In the genomic region with DNA sequence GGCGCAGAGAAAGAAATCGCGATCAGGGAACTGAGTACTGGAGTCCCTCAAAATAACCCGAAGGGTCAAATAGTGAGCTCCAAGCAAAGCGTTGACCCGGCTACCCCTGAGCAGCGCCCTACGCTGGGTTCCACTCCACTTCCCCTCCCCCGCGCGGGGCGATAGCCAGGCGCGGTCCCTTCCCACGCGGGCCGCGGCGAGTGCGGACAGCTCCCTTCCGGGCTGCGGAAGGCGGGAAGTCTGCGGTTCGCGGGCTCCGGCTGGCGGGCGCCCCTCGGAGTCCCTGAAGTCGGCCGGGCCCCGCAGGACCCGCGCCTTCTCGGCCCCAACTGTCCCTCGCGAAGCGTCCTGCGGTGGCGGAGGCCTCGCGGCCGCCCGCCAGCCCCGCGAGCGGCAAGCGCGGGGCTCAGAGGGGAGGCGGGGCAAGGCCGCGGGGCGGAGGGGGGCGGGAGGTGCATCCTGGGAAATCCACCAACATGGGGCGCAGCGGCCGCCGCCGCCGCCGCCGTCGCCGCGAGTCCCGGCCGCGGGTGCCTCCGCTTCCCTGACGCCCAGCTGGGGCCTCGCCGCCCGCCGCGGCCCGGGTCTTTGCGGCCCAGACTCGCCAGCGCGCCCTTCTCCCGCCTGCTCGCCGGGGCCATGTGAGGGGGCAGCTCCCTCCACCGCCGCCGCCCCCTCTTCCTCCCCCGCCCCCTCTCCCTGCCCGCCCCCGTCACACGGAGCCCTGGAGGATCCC, we compare ENCODE assay signal across 1 cellular context.
TF ChIP-seq lines count a peak whose summit lies in the region.

Gene QSER1, plus strand, starts transcription at position 457 of the 736 bp plus-strand sequence. CDS start 315 bp downstream, outside the sequence.

TF ChIP-seq in HepG2, 621 proteins besides CTCF, POLR2A, EP300 and RAD21 (continued from another document):
- TF ChIP-seq, protein P1, sequence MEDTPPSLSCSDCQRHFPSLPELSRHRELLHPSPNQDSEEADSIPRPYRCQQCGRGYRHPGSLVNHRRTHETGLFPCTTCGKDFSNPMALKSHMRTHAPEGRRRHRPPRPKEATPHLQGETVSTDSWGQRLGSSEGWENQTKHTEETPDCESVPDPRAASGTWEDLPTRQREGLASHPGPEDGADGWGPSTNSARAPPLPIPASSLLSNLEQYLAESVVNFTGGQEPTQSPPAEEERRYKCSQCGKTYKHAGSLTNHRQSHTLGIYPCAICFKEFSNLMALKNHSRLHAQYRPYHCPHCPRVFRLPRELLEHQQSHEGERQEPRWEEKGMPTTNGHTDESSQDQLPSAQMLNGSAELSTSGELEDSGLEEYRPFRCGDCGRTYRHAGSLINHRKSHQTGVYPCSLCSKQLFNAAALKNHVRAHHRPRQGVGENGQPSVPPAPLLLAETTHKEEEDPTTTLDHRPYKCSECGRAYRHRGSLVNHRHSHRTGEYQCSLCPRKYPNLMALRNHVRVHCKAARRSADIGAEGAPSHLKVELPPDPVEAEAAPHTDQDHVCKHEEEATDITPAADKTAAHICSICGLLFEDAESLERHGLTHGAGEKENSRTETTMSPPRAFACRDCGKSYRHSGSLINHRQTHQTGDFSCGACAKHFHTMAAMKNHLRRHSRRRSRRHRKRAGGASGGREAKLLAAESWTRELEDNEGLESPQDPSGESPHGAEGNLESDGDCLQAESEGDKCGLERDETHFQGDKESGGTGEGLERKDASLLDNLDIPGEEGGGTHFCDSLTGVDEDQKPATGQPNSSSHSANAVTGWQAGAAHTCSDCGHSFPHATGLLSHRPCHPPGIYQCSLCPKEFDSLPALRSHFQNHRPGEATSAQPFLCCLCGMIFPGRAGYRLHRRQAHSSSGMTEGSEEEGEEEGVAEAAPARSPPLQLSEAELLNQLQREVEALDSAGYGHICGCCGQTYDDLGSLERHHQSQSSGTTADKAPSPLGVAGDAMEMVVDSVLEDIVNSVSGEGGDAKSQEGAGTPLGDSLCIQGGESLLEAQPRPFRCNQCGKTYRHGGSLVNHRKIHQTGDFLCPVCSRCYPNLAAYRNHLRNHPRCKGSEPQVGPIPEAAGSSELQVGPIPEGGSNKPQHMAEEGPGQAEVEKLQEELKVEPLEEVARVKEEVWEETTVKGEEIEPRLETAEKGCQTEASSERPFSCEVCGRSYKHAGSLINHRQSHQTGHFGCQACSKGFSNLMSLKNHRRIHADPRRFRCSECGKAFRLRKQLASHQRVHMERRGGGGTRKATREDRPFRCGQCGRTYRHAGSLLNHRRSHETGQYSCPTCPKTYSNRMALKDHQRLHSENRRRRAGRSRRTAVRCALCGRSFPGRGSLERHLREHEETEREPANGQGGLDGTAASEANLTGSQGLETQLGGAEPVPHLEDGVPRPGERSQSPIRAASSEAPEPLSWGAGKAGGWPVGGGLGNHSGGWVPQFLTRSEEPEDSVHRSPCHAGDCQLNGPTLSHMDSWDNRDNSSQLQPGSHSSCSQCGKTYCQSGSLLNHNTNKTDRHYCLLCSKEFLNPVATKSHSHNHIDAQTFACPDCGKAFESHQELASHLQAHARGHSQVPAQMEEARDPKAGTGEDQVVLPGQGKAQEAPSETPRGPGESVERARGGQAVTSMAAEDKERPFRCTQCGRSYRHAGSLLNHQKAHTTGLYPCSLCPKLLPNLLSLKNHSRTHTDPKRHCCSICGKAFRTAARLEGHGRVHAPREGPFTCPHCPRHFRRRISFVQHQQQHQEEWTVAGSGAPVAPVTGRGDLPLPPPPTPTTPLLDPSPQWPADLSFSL (CRISPR knock-in tag; IDR thresholded peaks at IDR 0.05) = no peak
- TF ChIP-seq HOXD1 (CRISPR knock-in tag; IDR thresholded peaks at IDR 0.05) (no peak), SYNCRIP (IDR thresholded peaks at IDR 0.05; ENCODE audit: insufficient read depth, low read depth, low read length) (no peak), HOXA9 (CRISPR knock-in tag; IDR thresholded peaks at IDR 0.05; ENCODE audit: borderline replicate concordance) (no peak), RORA (CRISPR knock-in tag; IDR thresholded peaks at IDR 0.05) (no peak), ZFP62 (CRISPR knock-in tag; IDR thresholded peaks at IDR 0.05) (no peak)
